ENCODE assay signal across 8 cellular contexts in the genomic region with DNA sequence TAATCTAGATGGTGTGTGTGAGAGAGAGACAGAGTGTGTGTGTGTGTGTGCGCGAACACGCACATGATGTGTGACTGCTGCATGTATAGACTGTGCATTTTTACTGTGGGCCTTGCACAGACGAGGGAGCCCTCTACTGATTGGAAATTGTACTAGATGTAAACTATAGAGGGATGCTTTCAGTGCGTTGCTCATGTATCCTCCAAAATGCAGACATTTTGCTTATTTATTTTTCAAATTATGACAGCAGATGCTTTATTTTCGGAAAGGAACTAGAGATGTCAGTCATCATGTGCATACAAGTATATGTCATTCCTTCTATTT.
DNase-seq lines count a peak whose midpoint lies in the region; ATAC-seq, FAIRE-seq and TF ChIP-seq lines count a peak whose summit lies in the region.

No MANE protein-coding gene starts in this region.

- H3K4me3 Mint-ChIP-seq in MCF 10A (ENCODE audit: unreplicated experiment), result no peak overlapping the region
- no peak overlapping the region for H3K4me3 Mint-ChIP-seq in activated T-helper 2 cell treated with anti-CD3 and anti-CD28 coated beads, Interferon-gamma antibody, Interleukin-2, Interleukin-4, amounts not matched to agents 10 μg/mL and 5 μg/mL and 100 μg/mL, durations not matched to agents 14 hours and 24 hours and 36 hours (ENCODE audit: low read depth)

- H3K4me1 Mint-ChIP-seq in MCF 10A (ENCODE audit: insufficient read depth, unreplicated experiment), result peaks cover 5% of the 10 kb centered on the region
- H3K4me1 Mint-ChIP-seq in activated T-helper 2 cell treated with anti-CD3 and anti-CD28 coated beads, Interferon-gamma antibody, Interleukin-2, Interleukin-4, amounts not matched to agents 10 μg/mL and 5 μg/mL and 100 μg/mL, durations not matched to agents 14 hours and 24 hours and 36 hours (ENCODE audit: low read depth), result no peaks in the 10 kb centered on the region

- no peak overlapping the region for H3K4me3 ChIP-seq in right lobe of liver

- no peaks in the 10 kb centered on the region for H3K36me3 ChIP-seq in right lobe of liver

- intact Hi-C loops in MCF 10A (cut with micrococcal nuclease), result loop anchor here (1.0 to 10.0 kb wide), 4 partner anchors 334 to 624 kb away; a partner anchor contains a TSS
- intact Hi-C loops in right lobe of liver (cut with DNase I), result loop anchor here in 1 of 2 donors (10.0 kb wide), 1 partner anchor 622 kb away; no protein-coding TSS in a partner anchor
- intact Hi-C loops in activated T-helper 2 cell treated with anti-CD3 and anti-CD28 coated beads, Interferon-gamma antibody, Interleukin-2, Interleukin-4, amounts not matched to agents 10 μg/mL and 5 μg/mL and 100 μg/mL, durations not matched to agents 14 hours and 24 hours and 36 hours (cut with micrococcal nuclease), result loop anchor here (5.0 kb wide), 1 partner anchor 879 kb away; no protein-coding TSS in a partner anchor

- H3K27ac ChIP-seq in right lobe of liver, result no peak overlapping the region

- peak; percentile 42 for DNase-seq in ELR (ENCODE audit: low read depth)
- DNase-seq in HCEC 1CT, result peak; percentile 27
- peak; percentile 66 for DNase-seq in NCI-H2171 treated with DMSO at 0.1 percent for 48 hours (lab: John Stamatoyannopoulos, UW)
- peak; percentile 51 for DNase-seq in MCF 10A (ENCODE audit: unreplicated experiment)
- no peak for DNase-seq in right lobe of liver
- DNase-seq in stimulated activated CD4-positive, alpha-beta T cell treated with anti-CD3 and anti-CD28 coated beads, Interleukin-1b, Interleukin-23, amount 100 ng/mL, for 48 hours, result no peak
- DNase-seq in H54 (ENCODE audit: insufficient read length, low spot score), result no peak
- DNase-seq in activated T-helper 2 cell treated with anti-CD3 and anti-CD28 coated beads, Interferon-gamma antibody, Interleukin-2, Interleukin-4, amounts not matched to agents 10 μg/mL and 5 μg/mL and 100 μg/mL, durations not matched to agents 14 hours and 24 hours and 36 hours (ENCODE audit: low spot score), result no peak

- peaks cover 12% of the 10 kb centered on the region for H3K27me3 Mint-ChIP-seq in MCF 10A (ENCODE audit: insufficient read depth, unreplicated experiment)
- peaks cover 13% of the 10 kb centered on the region for H3K27me3 Mint-ChIP-seq in activated T-helper 2 cell treated with anti-CD3 and anti-CD28 coated beads, Interferon-gamma antibody, Interleukin-2, Interleukin-4, amounts not matched to agents 10 μg/mL and 5 μg/mL and 100 μg/mL, durations not matched to agents 14 hours and 24 hours and 36 hours (ENCODE audit: low read depth)

- BruUV-seq in MCF 10A (replicated peaks; lab: Mats Ljungman, UMichigan), result no TSS peak

- CTCF ChIA-PET in MCF 10A (lab: Yijun Ruan, JAX), result interaction anchor here (0.5 to 6.3 kb wide), 30 partner anchors 9 to 1463 kb away, joined by 3 to 59 read pairs (median 4); no protein-coding TSS in a partner anchor

- H3K4me1 ChIP-seq in right lobe of liver, result no peaks in the 10 kb centered on the region

- TF ChIP-seq POLR2A in right lobe of liver (IDR thresholded peaks at IDR 0.05) (no peak), H54 (IDR thresholded peaks at IDR 0.05; ENCODE audit: low read depth, low read length) (no peak)

- no peaks in the 10 kb centered on the region for H3K36me3 Mint-ChIP-seq in MCF 10A (ENCODE audit: insufficient read depth, unreplicated experiment)
- no peaks in the 10 kb centered on the region for H3K36me3 Mint-ChIP-seq in activated T-helper 2 cell treated with anti-CD3 and anti-CD28 coated beads, Interferon-gamma antibody, Interleukin-2, Interleukin-4, amounts not matched to agents 10 μg/mL and 5 μg/mL and 100 μg/mL, durations not matched to agents 14 hours and 24 hours and 36 hours (ENCODE audit: low read depth)

- no peak overlapping the region for H3K27ac Mint-ChIP-seq in MCF 10A (ENCODE audit: low read depth, unreplicated experiment)
- no peak overlapping the region for H3K27ac Mint-ChIP-seq in activated T-helper 2 cell treated with anti-CD3 and anti-CD28 coated beads, Interferon-gamma antibody, Interleukin-2, Interleukin-4, amounts not matched to agents 10 μg/mL and 5 μg/mL and 100 μg/mL, durations not matched to agents 14 hours and 24 hours and 36 hours

- POLR2A ChIA-PET in MCF 10A (lab: Yijun Ruan, JAX), result no interaction called here

- no peaks in the 10 kb centered on the region for H3K27me3 ChIP-seq in right lobe of liver

- peak in 1 of 4 donors; percentile 45 for ATAC-seq in right lobe of liver

- no peak for FAIRE-seq in H54 (lab: Jason Lieb, UNC)

- no peaks in the 10 kb centered on the region for H3K9me3 Mint-ChIP-seq in MCF 10A (ENCODE audit: unreplicated experiment)
- no peaks in the 10 kb centered on the region for H3K9me3 Mint-ChIP-seq in activated T-helper 2 cell treated with anti-CD3 and anti-CD28 coated beads, Interferon-gamma antibody, Interleukin-2, Interleukin-4, amounts not matched to agents 10 μg/mL and 5 μg/mL and 100 μg/mL, durations not matched to agents 14 hours and 24 hours and 36 hours

- TF ChIP-seq CTCF in MCF 10A (IDR thresholded peaks at IDR 0.05; ENCODE audit: unreplicated experiment) (peak; percentile 58), right lobe of liver (IDR thresholded peaks at IDR 0.05) (peak in 3 of 4 donors; percentile 12 to 22 (median 22))

- H3K9me3 ChIP-seq in right lobe of liver, result no peaks in the 10 kb centered on the region

- WGBS in right lobe of liver (ENCODE audit: insufficient coverage, low coverage, low lambda C conversion rate, missing lambda C conversion rate), result 28% methylated on average over 6 of the region's 6 CpGs

Comparison
In these comparisons a context has a peak if more than half of its experiments do, and no peak if none do; other contexts are left out.
1. DNase-seq: peak in ELR (single experiment), HCEC 1CT (single experiment), NCI-H2171 treated with DMSO at 0.1 percent for 48 hours (single experiment) and MCF 10A (single experiment); none in right lobe of liver (0 of 3), stimulated activated CD4-positive, alpha-beta T cell treated with anti-CD3 and anti-CD28 coated beads, Interleukin-1b, Interleukin-23, amount 100 ng/mL, for 48 hours (single experiment), H54 (single experiment) and activated T-helper 2 cell treated with anti-CD3 and anti-CD28 coated beads, Interferon-gamma antibody, Interleukin-2, Interleukin-4, amounts not matched to agents 10 μg/mL and 5 μg/mL and 100 μg/mL, durations not matched to agents 14 hours and 24 hours and 36 hours (single experiment).